ENCODE assay signal across 1 cellular context in the genomic region with DNA sequence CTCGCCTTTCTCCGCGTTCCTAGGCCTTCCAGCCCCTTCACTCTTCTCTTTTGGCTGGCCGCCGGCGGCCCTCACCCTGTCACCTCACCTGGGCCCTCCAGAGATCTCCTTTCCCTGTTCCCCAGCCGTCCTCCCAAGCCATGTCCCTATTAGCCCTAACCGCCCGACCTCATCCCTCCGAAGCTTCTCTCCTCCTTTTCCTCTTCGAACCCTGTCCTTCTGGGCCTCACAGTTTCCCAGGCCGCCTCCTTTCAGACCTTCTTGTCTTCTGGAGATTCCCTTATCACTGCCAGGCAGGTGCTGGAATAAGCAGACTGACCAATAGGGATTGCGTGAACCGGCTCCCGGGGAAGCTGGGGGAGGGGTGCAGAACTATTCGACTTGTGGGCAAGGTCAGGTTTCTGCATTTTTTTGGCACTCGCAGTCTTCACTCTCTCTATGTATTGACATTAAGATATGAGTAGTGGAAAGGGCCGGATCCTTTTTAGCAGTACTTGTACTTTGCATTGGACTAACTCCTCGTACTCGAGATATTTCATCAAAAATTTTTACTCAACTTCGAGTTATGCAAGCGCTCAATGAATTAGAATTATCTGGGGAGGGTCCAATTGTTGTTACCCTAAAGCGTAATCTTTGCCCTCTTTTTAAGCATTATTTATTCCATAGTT.
TF ChIP-seq lines count a peak whose summit lies in the region.

No MANE protein-coding gene starts in this region.

TF ChIP-seq in K562, 482 proteins besides CTCF, POLR2A, EP300 and RAD21 (continued from another document):
- TF ChIP-seq, protein P1, sequence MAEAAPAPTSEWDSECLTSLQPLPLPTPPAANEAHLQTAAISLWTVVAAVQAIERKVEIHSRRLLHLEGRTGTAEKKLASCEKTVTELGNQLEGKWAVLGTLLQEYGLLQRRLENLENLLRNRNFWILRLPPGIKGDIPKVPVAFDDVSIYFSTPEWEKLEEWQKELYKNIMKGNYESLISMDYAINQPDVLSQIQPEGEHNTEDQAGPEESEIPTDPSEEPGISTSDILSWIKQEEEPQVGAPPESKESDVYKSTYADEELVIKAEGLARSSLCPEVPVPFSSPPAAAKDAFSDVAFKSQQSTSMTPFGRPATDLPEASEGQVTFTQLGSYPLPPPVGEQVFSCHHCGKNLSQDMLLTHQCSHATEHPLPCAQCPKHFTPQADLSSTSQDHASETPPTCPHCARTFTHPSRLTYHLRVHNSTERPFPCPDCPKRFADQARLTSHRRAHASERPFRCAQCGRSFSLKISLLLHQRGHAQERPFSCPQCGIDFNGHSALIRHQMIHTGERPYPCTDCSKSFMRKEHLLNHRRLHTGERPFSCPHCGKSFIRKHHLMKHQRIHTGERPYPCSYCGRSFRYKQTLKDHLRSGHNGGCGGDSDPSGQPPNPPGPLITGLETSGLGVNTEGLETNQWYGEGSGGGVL (CRISPR knock-in tag; IDR thresholded peaks at IDR 0.05): no peak
- TF ChIP-seq MXI1 (IDR thresholded peaks at IDR 0.05; ENCODE audit: low read depth, low read length): 0 out of 2 replicates have a peak, but pooled peaks have one; percentile 46
- TF ChIP-seq, protein P2, sequence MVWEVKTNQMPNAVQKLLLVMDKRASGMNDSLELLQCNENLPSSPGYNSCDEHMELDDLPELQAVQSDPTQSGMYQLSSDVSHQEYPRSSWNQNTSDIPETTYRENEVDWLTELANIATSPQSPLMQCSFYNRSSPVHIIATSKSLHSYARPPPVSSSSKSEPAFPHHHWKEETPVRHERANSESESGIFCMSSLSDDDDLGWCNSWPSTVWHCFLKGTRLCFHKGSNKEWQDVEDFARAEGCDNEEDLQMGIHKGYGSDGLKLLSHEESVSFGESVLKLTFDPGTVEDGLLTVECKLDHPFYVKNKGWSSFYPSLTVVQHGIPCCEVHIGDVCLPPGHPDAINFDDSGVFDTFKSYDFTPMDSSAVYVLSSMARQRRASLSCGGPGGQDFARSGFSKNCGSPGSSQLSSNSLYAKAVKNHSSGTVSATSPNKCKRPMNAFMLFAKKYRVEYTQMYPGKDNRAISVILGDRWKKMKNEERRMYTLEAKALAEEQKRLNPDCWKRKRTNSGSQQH (CRISPR knock-in tag; IDR thresholded peaks at IDR 0.05): peak; percentile 94
- no peak for TF ChIP-seq ZNF75A (CRISPR knock-in tag; IDR thresholded peaks at IDR 0.05)
- TF ChIP-seq, protein P3, sequence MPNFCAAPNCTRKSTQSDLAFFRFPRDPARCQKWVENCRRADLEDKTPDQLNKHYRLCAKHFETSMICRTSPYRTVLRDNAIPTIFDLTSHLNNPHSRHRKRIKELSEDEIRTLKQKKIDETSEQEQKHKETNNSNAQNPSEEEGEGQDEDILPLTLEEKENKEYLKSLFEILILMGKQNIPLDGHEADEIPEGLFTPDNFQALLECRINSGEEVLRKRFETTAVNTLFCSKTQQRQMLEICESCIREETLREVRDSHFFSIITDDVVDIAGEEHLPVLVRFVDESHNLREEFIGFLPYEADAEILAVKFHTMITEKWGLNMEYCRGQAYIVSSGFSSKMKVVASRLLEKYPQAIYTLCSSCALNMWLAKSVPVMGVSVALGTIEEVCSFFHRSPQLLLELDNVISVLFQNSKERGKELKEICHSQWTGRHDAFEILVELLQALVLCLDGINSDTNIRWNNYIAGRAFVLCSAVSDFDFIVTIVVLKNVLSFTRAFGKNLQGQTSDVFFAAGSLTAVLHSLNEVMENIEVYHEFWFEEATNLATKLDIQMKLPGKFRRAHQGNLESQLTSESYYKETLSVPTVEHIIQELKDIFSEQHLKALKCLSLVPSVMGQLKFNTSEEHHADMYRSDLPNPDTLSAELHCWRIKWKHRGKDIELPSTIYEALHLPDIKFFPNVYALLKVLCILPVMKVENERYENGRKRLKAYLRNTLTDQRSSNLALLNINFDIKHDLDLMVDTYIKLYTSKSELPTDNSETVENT (CRISPR knock-in tag; IDR thresholded peaks at IDR 0.05): no peak
- TF ChIP-seq, protein P4, sequence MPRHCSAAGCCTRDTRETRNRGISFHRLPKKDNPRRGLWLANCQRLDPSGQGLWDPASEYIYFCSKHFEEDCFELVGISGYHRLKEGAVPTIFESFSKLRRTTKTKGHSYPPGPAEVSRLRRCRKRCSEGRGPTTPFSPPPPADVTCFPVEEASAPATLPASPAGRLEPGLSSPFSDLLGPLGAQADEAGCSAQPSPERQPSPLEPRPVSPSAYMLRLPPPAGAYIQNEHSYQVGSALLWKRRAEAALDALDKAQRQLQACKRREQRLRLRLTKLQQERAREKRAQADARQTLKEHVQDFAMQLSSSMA (CRISPR knock-in tag; IDR thresholded peaks at IDR 0.05): no peak
- TF ChIP-seq CBFA2T2 (conservative IDR thresholded peaks at IDR 0.05): peak; percentile 93
- TF ChIP-seq BACH1 (tag; IDR thresholded peaks at IDR 0.05): 0 out of 2 replicates have a peak, but pooled peaks have one; percentile 17
- TF ChIP-seq, protein P5, sequence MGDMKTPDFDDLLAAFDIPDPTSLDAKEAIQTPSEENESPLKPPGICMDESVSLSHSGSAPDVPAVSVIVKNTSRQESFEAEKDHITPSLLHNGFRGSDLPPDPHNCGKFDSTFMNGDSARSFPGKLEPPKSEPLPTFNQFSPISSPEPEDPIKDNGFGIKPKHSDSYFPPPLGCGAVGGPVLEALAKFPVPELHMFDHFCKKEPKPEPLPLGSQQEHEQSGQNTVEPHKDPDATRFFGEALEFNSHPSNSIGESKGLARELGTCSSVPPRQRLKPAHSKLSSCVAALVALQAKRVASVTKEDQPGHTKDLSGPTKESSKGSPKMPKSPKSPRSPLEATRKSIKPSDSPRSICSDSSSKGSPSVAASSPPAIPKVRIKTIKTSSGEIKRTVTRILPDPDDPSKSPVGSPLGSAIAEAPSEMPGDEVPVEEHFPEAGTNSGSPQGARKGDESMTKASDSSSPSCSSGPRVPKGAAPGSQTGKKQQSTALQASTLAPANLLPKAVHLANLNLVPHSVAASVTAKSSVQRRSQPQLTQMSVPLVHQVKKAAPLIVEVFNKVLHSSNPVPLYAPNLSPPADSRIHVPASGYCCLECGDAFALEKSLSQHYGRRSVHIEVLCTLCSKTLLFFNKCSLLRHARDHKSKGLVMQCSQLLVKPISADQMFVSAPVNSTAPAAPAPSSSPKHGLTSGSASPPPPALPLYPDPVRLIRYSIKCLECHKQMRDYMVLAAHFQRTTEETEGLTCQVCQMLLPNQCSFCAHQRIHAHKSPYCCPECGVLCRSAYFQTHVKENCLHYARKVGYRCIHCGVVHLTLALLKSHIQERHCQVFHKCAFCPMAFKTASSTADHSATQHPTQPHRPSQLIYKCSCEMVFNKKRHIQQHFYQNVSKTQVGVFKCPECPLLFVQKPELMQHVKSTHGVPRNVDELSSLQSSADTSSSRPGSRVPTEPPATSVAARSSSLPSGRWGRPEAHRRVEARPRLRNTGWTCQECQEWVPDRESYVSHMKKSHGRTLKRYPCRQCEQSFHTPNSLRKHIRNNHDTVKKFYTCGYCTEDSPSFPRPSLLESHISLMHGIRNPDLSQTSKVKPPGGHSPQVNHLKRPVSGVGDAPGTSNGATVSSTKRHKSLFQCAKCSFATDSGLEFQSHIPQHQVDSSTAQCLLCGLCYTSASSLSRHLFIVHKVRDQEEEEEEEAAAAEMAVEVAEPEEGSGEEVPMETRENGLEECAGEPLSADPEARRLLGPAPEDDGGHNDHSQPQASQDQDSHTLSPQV (IDR thresholded peaks at IDR 0.05): no peak; the same call in 1 of the 2 replicates
- no peak for TF ChIP-seq SAP30 (IDR thresholded peaks at IDR 0.05; ENCODE audit: borderline replicate concordance, insufficient read depth, low read depth, low read length, poor library complexity, severe bottlenecking)
- peak; percentile 84 for TF ChIP-seq SMAD1 (IDR thresholded peaks at IDR 0.05; ENCODE audit: low read depth, low read length, partially characterized antibody)
- peak; percentile 78 for TF ChIP-seq EP400 (IDR thresholded peaks at IDR 0.05)
- TF ChIP-seq ETV5 (CRISPR knock-in tag; IDR thresholded peaks at IDR 0.05; ENCODE audit: low read depth): no peak
- TF ChIP-seq BMI1 (IDR thresholded peaks at IDR 0.05; ENCODE audit: low read length): no peak
- TF ChIP-seq NFXL1 (CRISPR knock-in tag; IDR thresholded peaks at IDR 0.05): no peak
- TF ChIP-seq ZNF766 (CRISPR knock-in tag; conservative IDR thresholded peaks at IDR 0.05): no peak
- TF ChIP-seq, protein P6, sequence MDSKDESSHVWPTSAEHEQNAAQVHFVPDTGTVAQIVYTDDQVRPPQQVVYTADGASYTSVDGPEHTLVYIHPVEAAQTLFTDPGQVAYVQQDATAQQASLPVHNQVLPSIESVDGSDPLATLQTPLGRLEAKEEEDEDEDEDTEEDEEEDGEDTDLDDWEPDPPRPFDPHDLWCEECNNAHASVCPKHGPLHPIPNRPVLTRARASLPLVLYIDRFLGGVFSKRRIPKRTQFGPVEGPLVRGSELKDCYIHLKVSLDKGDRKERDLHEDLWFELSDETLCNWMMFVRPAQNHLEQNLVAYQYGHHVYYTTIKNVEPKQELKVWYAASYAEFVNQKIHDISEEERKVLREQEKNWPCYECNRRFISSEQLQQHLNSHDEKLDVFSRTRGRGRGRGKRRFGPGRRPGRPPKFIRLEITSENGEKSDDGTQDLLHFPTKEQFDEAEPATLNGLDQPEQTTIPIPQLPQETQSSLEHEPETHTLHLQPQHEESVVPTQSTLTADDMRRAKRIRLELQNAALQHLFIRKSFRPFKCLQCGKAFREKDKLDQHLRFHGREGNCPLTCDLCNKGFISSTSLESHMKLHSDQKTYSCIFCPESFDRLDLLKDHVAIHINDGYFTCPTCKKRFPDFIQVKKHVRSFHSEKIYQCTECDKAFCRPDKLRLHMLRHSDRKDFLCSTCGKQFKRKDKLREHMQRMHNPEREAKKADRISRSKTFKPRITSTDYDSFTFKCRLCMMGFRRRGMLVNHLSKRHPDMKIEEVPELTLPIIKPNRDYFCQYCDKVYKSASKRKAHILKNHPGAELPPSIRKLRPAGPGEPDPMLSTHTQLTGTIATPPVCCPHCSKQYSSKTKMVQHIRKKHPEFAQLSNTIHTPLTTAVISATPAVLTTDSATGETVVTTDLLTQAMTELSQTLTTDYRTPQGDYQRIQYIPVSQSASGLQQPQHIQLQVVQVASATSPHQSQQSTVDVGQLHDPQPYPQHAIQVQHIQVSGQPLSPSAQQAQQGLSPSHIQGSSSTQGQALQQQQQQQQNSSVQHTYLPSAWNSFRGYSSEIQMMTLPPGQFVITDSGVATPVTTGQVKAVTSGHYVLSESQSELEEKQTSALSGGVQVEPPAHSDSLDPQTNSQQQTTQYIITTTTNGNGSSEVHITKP (IDR thresholded peaks at IDR 0.05; ENCODE audit: partially characterized antibody): peak; percentile 22
- TF ChIP-seq CBX1 (IDR thresholded peaks at IDR 0.05; ENCODE audit: low read depth): no peak
- TF ChIP-seq, protein P7, sequence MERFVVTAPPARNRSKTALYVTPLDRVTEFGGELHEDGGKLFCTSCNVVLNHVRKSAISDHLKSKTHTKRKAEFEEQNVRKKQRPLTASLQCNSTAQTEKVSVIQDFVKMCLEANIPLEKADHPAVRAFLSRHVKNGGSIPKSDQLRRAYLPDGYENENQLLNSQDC (CRISPR knock-in tag; IDR thresholded peaks at IDR 0.05): peak; percentile 69; the same call in 1 of the 2 replicates
- peak; percentile 95 for TF ChIP-seq POLR2AphosphoS5 (IDR thresholded peaks at IDR 0.05; ENCODE audit: control insufficient read depth, insufficient read depth, low read depth, low read length)
- TF ChIP-seq GABPA (tag; conservative IDR thresholded peaks at IDR 0.05; ENCODE audit: low read depth): no peak
- TF ChIP-seq KDM1A (IDR thresholded peaks at IDR 0.05): peak; percentile 92 to 95
- peak; percentile 71; the same call in 1 of the 2 replicates for TF ChIP-seq MTA1 (IDR thresholded peaks at IDR 0.05; ENCODE audit: borderline replicate concordance)
- TF ChIP-seq, protein P8, sequence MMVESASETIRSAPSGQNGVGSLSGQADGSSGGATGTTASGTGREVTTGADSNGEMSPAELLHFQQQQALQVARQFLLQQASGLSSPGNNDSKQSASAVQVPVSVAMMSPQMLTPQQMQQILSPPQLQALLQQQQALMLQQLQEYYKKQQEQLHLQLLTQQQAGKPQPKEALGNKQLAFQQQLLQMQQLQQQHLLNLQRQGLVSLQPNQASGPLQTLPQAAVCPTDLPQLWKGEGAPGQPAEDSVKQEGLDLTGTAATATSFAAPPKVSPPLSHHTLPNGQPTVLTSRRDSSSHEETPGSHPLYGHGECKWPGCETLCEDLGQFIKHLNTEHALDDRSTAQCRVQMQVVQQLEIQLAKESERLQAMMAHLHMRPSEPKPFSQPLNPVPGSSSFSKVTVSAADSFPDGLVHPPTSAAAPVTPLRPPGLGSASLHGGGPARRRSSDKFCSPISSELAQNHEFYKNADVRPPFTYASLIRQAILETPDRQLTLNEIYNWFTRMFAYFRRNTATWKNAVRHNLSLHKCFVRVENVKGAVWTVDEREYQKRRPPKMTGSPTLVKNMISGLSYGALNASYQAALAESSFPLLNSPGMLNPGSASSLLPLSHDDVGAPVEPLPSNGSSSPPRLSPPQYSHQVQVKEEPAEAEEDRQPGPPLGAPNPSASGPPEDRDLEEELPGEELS (CRISPR knock-in tag; IDR thresholded peaks at IDR 0.05; ENCODE audit: borderline replicate concordance): no peak
- no peak for TF ChIP-seq ZNF165 (CRISPR knock-in tag; IDR thresholded peaks at IDR 0.05; ENCODE audit: borderline replicate concordance)
- TF ChIP-seq ZEB2 (IDR thresholded peaks at IDR 0.05): peak; percentile 87
- TF ChIP-seq HCFC1 (IDR thresholded peaks at IDR 0.05; ENCODE audit: low read depth, low read length): 0 out of 2 replicates have a peak, but pooled peaks have one; percentile 13
- no peak for TF ChIP-seq HMGN3 (IDR thresholded peaks at IDR 0.05; ENCODE audit: borderline replicate concordance, extremely low read depth, insufficient read length, low read depth, low read length)
- TF ChIP-seq HNRNPK (IDR thresholded peaks at IDR 0.05; ENCODE audit: low read depth, low read length, poor library complexity, severe bottlenecking): no peak
- peak in 1 of 2 experiments; percentile 38; a peak in 1 of 4 replicates for TF ChIP-seq MAZ (CRISPR knock-in tag; conservative IDR thresholded peaks at IDR 0.05 in 1 of 2, IDR thresholded peaks at IDR 0.05 in 1 of 2)
- TF ChIP-seq MTF1 (CRISPR knock-in tag; IDR thresholded peaks at IDR 0.05; ENCODE audit: borderline replicate concordance): no peak
- TF ChIP-seq ZNF175 (CRISPR knock-in tag; IDR thresholded peaks at IDR 0.05; ENCODE audit: low read depth): 0 out of 2 replicates have a peak, but pooled peaks have one; percentile 27
- peak; percentile 62; the same call in 1 of the 2 replicates for TF ChIP-seq CEBPB (tag; IDR thresholded peaks at IDR 0.05)
- no peak for TF ChIP-seq ZNF695 (CRISPR knock-in tag; IDR thresholded peaks at IDR 0.05)
- TF ChIP-seq ZNF232 (CRISPR knock-in tag; IDR thresholded peaks at IDR 0.05): no peak
TF ChIP-seq in K562: peak in this region for 156.
